In the genomic region with DNA sequence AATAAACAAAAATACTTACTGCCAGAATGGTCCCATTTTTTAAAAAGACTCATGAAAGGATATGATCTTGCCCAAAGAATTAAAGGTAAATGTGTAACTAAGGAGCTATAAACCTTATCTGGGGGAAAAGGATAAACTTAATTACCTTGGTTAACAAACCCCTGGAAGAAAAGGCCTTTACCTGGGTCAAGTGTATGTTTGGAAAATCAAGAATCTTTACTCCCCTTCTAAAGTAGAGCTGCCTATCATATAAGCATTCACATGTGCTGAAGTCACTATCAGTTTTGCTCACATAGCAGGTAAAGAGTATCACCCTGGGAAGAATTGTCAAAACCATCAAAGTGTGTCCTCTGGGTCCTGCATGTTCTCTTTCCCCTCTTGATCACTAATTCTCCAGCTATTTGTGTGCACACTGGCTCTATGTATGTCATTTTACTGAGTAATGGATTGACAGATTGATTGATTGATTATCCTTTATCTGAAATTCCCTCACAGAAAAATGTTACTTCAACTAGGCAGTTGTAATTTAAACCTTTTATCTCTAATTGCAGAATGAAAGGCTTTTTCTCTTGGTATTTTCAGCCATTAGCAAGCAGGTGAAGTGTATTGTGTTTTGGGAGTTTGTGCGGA, we compare ENCODE assay signal across 26 cellular contexts.
"Had no signal": no experiment of that assay in that cellular context is flagged by ENCODE, and none has a peak within 500 bp of the region (broad histone marks: within the 10 kb centered on the region; RNA-seq: fewer than 3 reads in every experiment).

No MANE protein-coding gene starts in this region.

- H3K36me3 ChIP-seq: left ventricle myocardium inferior, ovary, prostate gland, spleen, suprapubic skin, thoracic aorta, tibial artery, upper lobe of right lung had no signal

- ATAC-seq: naive thymus-derived CD8-positive, alpha-beta T cell; right cardiac atrium; sciatic nerve; stimulated activated effector memory CD8-positive, alpha-beta T cell treated with anti-CD3 and anti-CD28 coated beads, Interleukin-12 subunit alpha, Interleukin-12 subunit beta, amount 100 ng/mL, for 72 hours; upper lobe of right lung had no signal

- H3K36me3 Mint-ChIP-seq: immature natural killer cell; mesothelial cell of epicardium; naive thymus-derived CD8-positive, alpha-beta T cell; stimulated activated effector memory CD8-positive, alpha-beta T cell treated with anti-CD3 and anti-CD28 coated beads, Interleukin-12 subunit alpha, Interleukin-12 subunit beta, amount 100 ng/mL, for 72 hours had no signal

- H3K4me1 Mint-ChIP-seq: immature natural killer cell; naive thymus-derived CD8-positive, alpha-beta T cell; nephron progenitor cell; stimulated activated effector memory CD8-positive, alpha-beta T cell treated with anti-CD3 and anti-CD28 coated beads, Interleukin-12 subunit alpha, Interleukin-12 subunit beta, amount 100 ng/mL, for 72 hours had no signal

- H3K27ac ChIP-seq: left ventricle myocardium inferior, ovary, prostate gland, skin epidermis, spleen, suprapubic skin, thoracic aorta, tibial artery, upper lobe of right lung had no signal

- H3K9me3 ChIP-seq: left ventricle myocardium inferior, ovary, prostate gland, spleen, suprapubic skin, thoracic aorta, tibial artery, upper lobe of right lung had no signal

- DNase-seq: hypothalamus; immature natural killer cell; kidney; left ventricle myocardium inferior; mesendoderm; naive thymus-derived CD8-positive, alpha-beta T cell; nephron progenitor cell; ovary; retina; right cardiac atrium; spleen; stimulated activated CD4-positive, alpha-beta T cell treated with anti-CD3 and anti-CD28 coated beads, Interleukin-4, amount 100 ng/mL, for 24 hours; stimulated activated naive CD4-positive, alpha-beta T cell; tibial artery; trophoblast cell; upper lobe of right lung had no signal

- H3K4me3 ChIP-seq: left ventricle myocardium inferior, lung, ovary, prostate gland, skin epidermis, spleen, suprapubic skin, thoracic aorta, tibial artery, upper lobe of right lung had no signal

- H3K4me1 ChIP-seq: left ventricle myocardium inferior, prostate gland, spleen, suprapubic skin, tibial artery, upper lobe of right lung had no signal

- H3K9me3 Mint-ChIP-seq: mesothelial cell of epicardium, nephron progenitor cell had no signal

- H3K27ac Mint-ChIP-seq: immature natural killer cell; mesothelial cell of epicardium; naive thymus-derived CD8-positive, alpha-beta T cell; nephron progenitor cell; stimulated activated effector memory CD8-positive, alpha-beta T cell treated with anti-CD3 and anti-CD28 coated beads, Interleukin-12 subunit alpha, Interleukin-12 subunit beta, amount 100 ng/mL, for 72 hours; stimulated activated naive CD8-positive, alpha-beta T cell treated with anti-CD3 and anti-CD28 coated beads, Interleukin-15, Interleukin-2, amounts not matched to agents 100 ng/mL and 50 ng/mL, for 24 hours had no signal

- FAIRE-seq: kidney, urothelium cell line had no signal

- H3K4me3 Mint-ChIP-seq: immature natural killer cell; mesothelial cell of epicardium; naive thymus-derived CD8-positive, alpha-beta T cell; nephron progenitor cell; stimulated activated effector memory CD8-positive, alpha-beta T cell treated with anti-CD3 and anti-CD28 coated beads, Interleukin-12 subunit alpha, Interleukin-12 subunit beta, amount 100 ng/mL, for 72 hours; stimulated activated naive CD8-positive, alpha-beta T cell treated with anti-CD3 and anti-CD28 coated beads, Interleukin-15, Interleukin-2, amounts not matched to agents 100 ng/mL and 50 ng/mL, for 24 hours had no signal

- H3K27me3 Mint-ChIP-seq: naive thymus-derived CD8-positive, alpha-beta T cell; stimulated activated naive CD8-positive, alpha-beta T cell treated with anti-CD3 and anti-CD28 coated beads, Interleukin-15, Interleukin-2, amounts not matched to agents 100 ng/mL and 50 ng/mL, for 24 hours had no signal

- H3K27me3 ChIP-seq: ovary, spleen, suprapubic skin, tibial artery, upper lobe of right lung had no signal
